Comparison of ENCODE assay signal across 17 cellular contexts in genomic region chr10:90998733-90999511, GRCh38.
DNase-seq lines count a peak whose midpoint lies in the region; ATAC-seq and TF ChIP-seq lines count a peak whose summit lies in the region.
"Had no signal": no experiment of that assay in that cellular context is flagged by ENCODE, and none has a peak within 500 bp of the region (broad histone marks: within the 10 kb centered on the region; RNA-seq: fewer than 3 reads in every experiment).

No MANE protein-coding gene starts in this region.

- no peaks in the 10 kb centered on the region for H3K36me3 Mint-ChIP-seq in progenitor cell of endocrine pancreas (ENCODE audit: insufficient read depth)
- H3K36me3 Mint-ChIP-seq in glutamatergic neuron (ENCODE audit: unreplicated experiment) = no peaks in the 10 kb centered on the region
- H3K36me3 Mint-ChIP-seq: naive thymus-derived CD8-positive, alpha-beta T cell had no signal

- no peak for TF ChIP-seq POLR2A in gastroesophageal sphincter (IDR thresholded peaks at IDR 0.05)

- H3K27me3 Mint-ChIP-seq in progenitor cell of endocrine pancreas = peaks cover 3% of the 10 kb centered on the region
- no peaks in the 10 kb centered on the region for H3K27me3 Mint-ChIP-seq in glutamatergic neuron (ENCODE audit: unreplicated experiment)

- TF ChIP-seq EP300 in gastroesophageal sphincter (IDR thresholded peaks at IDR 0.05) = no peak

- H3K4me3 Mint-ChIP-seq in progenitor cell of endocrine pancreas (ENCODE audit: low read depth) (no peak overlapping the region), glutamatergic neuron (ENCODE audit: unreplicated experiment) (no peak overlapping the region)
- H3K4me3 Mint-ChIP-seq: naive thymus-derived CD8-positive, alpha-beta T cell had no signal

- no peak overlapping the region for H3K27ac Mint-ChIP-seq in progenitor cell of endocrine pancreas
- no peak overlapping the region for H3K27ac Mint-ChIP-seq in glutamatergic neuron (ENCODE audit: unreplicated experiment)
- H3K27ac Mint-ChIP-seq: naive thymus-derived CD8-positive, alpha-beta T cell had no signal

- WGBS in gastroesophageal sphincter (ENCODE audit: low coverage in 1 of 2), 2 donors = 88 to 100% methylated on average over 5 to 10 of the region's 11 CpGs

- peak; percentile 8 for ATAC-seq in GM19043 (IDR thresholded peaks at IDR 0.05; ENCODE audit: low read depth, unreplicated experiment)
- peak; percentile 13 for ATAC-seq in HG02840 (IDR thresholded peaks at IDR 0.05; ENCODE audit: low FRiP score, unreplicated experiment)
- ATAC-seq in gastroesophageal sphincter = no peak
- ATAC-seq: HepG2; left ventricle myocardium superior; naive thymus-derived CD8-positive, alpha-beta T cell; SK-N-SH treated with all-trans-retinoic acid at 6 μM for 48 hours; upper lobe of right lung had no signal

- H2AFZ ChIP-seq in KMS-11 (ENCODE audit: low read depth) = 0 out of 2 replicates have a peak overlapping the region, but pooled peaks have one; percentile 10

- H3K4me1 Mint-ChIP-seq in progenitor cell of endocrine pancreas (ENCODE audit: low read depth) (no peaks in the 10 kb centered on the region), glutamatergic neuron (ENCODE audit: low read depth, unreplicated experiment) (no peaks in the 10 kb centered on the region)

- no peak overlapping the region for H3K4me2 ChIP-seq in KMS-11

- H3K27ac ChIP-seq in KMS-11 (no peak overlapping the region), gastroesophageal sphincter (no peak overlapping the region)
- H3K27ac ChIP-seq: brain microvascular endothelial cell, upper lobe of right lung had no signal

- H3K4me1 ChIP-seq in KMS-11 (ENCODE audit: low read depth, poor library complexity, severe bottlenecking) (peaks cover 16% of the 10 kb centered on the region), gastroesophageal sphincter (no peaks in the 10 kb centered on the region)
- H3K4me1 ChIP-seq: upper lobe of right lung had no signal

- TF ChIP-seq CTCF in GM12865 (IDR thresholded peaks at IDR 0.05; ENCODE audit: insufficient read depth, low read depth, low read length, missing control alignments) (no peak), KMS-11 (conservative IDR thresholded peaks at IDR 0.05; ENCODE audit: low read depth, low read length) (no peak), progenitor cell of endocrine pancreas (IDR thresholded peaks at IDR 0.05; ENCODE audit: unreplicated experiment) (no peak), glutamatergic neuron (IDR thresholded peaks at IDR 0.05; ENCODE audit: partially characterized antibody, unreplicated experiment) (no peak), gastroesophageal sphincter (IDR thresholded peaks at IDR 0.05) (no peak)

- H3K4me3 ChIP-seq in GM12865 (ENCODE audit: low read depth, low read length) (peak overlapping the region; percentile 40), KMS-11 (IDR thresholded peaks at IDR 0.05; ENCODE audit: insufficient read depth, low read depth, low read length) (no peak overlapping the region), gastroesophageal sphincter (no peak overlapping the region)
- H3K4me3 ChIP-seq: upper lobe of right lung had no signal

- H3K27me3 ChIP-seq in KMS-11 (ENCODE audit: insufficient read depth, low read depth) (no peaks in the 10 kb centered on the region), gastroesophageal sphincter (no peaks in the 10 kb centered on the region)
- H3K27me3 ChIP-seq: brain microvascular endothelial cell, upper lobe of right lung had no signal

- H3K9ac ChIP-seq in KMS-11 = no peak overlapping the region

- DNase-seq in GM12865 (ENCODE audit: low read depth) = peak; percentile 75
- DNase-seq in progenitor cell of endocrine pancreas (ENCODE audit: low spot score, unreplicated experiment) = no peak
- no peak for DNase-seq in AG08396 (ENCODE audit: low spot score)
- no peak for DNase-seq in glutamatergic neuron
- DNase-seq: activated naive CD4-positive, alpha-beta T cell treated with Interleukin-2 at 50 U/mL for 16 hours; brain microvascular endothelial cell; left ventricle myocardium superior; MV-4-11; naive thymus-derived CD8-positive, alpha-beta T cell; NCI-H2171 treated with DMSO at 0.1 percent for 48 hours; upper lobe of right lung had no signal

- H3K9me3 ChIP-seq in gastroesophageal sphincter = no peaks in the 10 kb centered on the region
- H3K9me3 ChIP-seq: upper lobe of right lung had no signal

- no peaks in the 10 kb centered on the region for H3K9me3 Mint-ChIP-seq in progenitor cell of endocrine pancreas (ENCODE audit: low read depth)
- H3K9me3 Mint-ChIP-seq in glutamatergic neuron (ENCODE audit: unreplicated experiment) = no peaks in the 10 kb centered on the region
- H3K9me3 Mint-ChIP-seq: naive thymus-derived CD8-positive, alpha-beta T cell had no signal

- H3K79me2 ChIP-seq in KMS-11 (ENCODE audit: insufficient read depth, low read depth) = no peaks in the 10 kb centered on the region

- H4K20me1 ChIP-seq in KMS-11 (ENCODE audit: insufficient read depth) = no peaks in the 10 kb centered on the region

- no peaks in the 10 kb centered on the region for H3K36me3 ChIP-seq in KMS-11 (ENCODE audit: insufficient read depth)
- no peaks in the 10 kb centered on the region for H3K36me3 ChIP-seq in gastroesophageal sphincter
- H3K36me3 ChIP-seq: brain microvascular endothelial cell, upper lobe of right lung had no signal
